1 cellular context compared by ENCODE assay signal in the genomic region with DNA sequence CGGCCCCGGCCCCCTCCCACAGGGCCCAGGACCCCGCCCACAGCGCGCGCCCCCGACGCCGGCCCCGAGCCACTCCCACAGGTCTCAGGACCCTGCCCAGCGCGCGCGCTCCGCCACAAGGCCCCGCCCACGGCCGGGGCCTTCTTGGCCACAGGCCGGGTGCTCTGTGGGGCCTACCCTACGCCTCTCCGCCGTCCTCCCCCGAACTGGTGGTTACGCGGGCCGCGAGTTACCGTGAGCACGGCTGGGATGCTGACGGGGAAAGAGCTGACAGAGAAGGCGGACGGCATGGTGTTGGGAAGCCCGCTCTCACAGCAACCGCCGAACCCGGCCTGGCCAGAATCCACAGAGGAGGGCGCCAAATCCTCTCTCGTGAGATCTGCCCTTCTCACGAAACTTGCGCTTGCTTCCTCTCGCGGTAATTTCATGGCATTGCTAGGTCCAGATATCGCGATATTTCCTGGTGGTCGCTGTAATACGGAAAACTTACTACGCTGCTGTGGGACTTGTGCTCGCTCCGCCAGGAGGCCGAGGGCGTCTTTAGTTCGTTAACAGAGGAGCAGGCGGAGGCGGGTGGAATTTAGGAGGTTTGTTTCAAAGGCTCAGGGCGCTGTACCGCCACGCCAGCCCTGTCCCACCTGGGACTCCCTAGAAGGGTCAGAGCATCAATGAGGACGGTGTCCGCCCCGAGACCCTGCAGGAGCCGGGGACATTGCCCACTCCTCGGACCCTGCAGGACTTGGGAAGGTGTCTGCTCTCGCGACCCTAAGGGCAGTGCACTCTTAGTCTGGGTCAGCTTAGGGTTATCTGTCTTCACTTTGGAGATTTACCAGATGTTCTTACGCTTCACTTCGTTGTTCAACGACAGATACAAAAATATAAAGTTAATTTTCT.
A peak's percentile ranks its signal among the peaks of the same experiment; 100 is the strongest.
TF ChIP-seq lines count a peak whose summit lies in the region.

Gene TMEM18 (minus strand): TSS at position 351 of the 894 bp plus-strand sequence. CDS start 61 bp downstream, at position 290.

TF ChIP-seq in neural cell, 6 proteins besides CTCF, POLR2A, EP300 and RAD21 (continued from another document):
- TF ChIP-seq, protein P1, sequence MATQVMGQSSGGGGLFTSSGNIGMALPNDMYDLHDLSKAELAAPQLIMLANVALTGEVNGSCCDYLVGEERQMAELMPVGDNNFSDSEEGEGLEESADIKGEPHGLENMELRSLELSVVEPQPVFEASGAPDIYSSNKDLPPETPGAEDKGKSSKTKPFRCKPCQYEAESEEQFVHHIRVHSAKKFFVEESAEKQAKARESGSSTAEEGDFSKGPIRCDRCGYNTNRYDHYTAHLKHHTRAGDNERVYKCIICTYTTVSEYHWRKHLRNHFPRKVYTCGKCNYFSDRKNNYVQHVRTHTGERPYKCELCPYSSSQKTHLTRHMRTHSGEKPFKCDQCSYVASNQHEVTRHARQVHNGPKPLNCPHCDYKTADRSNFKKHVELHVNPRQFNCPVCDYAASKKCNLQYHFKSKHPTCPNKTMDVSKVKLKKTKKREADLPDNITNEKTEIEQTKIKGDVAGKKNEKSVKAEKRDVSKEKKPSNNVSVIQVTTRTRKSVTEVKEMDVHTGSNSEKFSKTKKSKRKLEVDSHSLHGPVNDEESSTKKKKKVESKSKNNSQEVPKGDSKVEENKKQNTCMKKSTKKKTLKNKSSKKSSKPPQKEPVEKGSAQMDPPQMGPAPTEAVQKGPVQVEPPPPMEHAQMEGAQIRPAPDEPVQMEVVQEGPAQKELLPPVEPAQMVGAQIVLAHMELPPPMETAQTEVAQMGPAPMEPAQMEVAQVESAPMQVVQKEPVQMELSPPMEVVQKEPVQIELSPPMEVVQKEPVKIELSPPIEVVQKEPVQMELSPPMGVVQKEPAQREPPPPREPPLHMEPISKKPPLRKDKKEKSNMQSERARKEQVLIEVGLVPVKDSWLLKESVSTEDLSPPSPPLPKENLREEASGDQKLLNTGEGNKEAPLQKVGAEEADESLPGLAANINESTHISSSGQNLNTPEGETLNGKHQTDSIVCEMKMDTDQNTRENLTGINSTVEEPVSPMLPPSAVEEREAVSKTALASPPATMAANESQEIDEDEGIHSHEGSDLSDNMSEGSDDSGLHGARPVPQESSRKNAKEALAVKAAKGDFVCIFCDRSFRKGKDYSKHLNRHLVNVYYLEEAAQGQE (IDR thresholded peaks at IDR 0.05; ENCODE audit: borderline replicate concordance), result peak; percentile 74
- TF ChIP-seq SMC3 (conservative IDR thresholded peaks at IDR 0.05; ENCODE audit: poor library complexity), result peak; percentile 86
- peak; percentile 87 for TF ChIP-seq POLR2AphosphoS5 (IDR thresholded peaks at IDR 0.05)
